29 cellular contexts compared by ENCODE assay signal in genomic region chr19:24071078-24071477, GRCh38.
"Had no signal": no experiment of that assay in that cellular context is flagged by ENCODE, and none has a peak within 500 bp of the region (broad histone marks: within the 10 kb centered on the region; RNA-seq: fewer than 3 reads in every experiment).

No MANE protein-coding gene starts in this region.

- DNase-seq: effector memory CD8-positive, alpha-beta T cell; foreskin keratinocyte; heart left ventricle; kidney; left colon; mesenchymal stem cell; mucosa of descending colon; naive B cell; nephron progenitor cell; occipital lobe; ovary; posterior cingulate gyrus; psoas muscle; right cardiac atrium; small intestine; stimulated activated CD4-positive, alpha-beta T cell treated with anti-CD3 and anti-CD28 coated beads, Interleukin-15, amount 100 ng/mL, for 24 hours; stimulated activated CD4-positive, alpha-beta T cell treated with anti-CD3 and anti-CD28 coated beads, Interleukin-2, amount 100 ng/mL, for 48 hours; stimulated activated naive B cell treated with anti-CD40 and anti-IgM and Interleukin-4, amounts not matched to agents 10 μg/mL and 1 μg/mL and 100 μg/mL, for 72 hours; upper lobe of right lung; uterus had no signal

- ATAC-seq: effector memory CD8-positive, alpha-beta T cell; foreskin keratinocyte; gastroesophageal sphincter; heart left ventricle; left colon; mucosa of descending colon; psoas muscle; right cardiac atrium; stimulated activated naive B cell treated with anti-CD40 and anti-IgM and Interleukin-4, amounts not matched to agents 10 μg/mL and 1 μg/mL and 100 μg/mL, for 72 hours; upper lobe of right lung had no signal

- H3K4me3 ChIP-seq: coronary artery, esophagus muscularis mucosa, gastroesophageal sphincter, heart left ventricle, hepatocyte, lung, mucosa of descending colon, ovary, psoas muscle, thoracic aorta, tibial nerve, upper lobe of right lung, uterus had no signal

- H3K27me3 Mint-ChIP-seq: effector memory CD8-positive, alpha-beta T cell; naive B cell; stimulated activated naive B cell treated with anti-CD40 and anti-IgM and Interleukin-4, amounts not matched to agents 10 μg/mL and 1 μg/mL and 100 μg/mL, for 72 hours; stimulated activated naive CD8-positive, alpha-beta T cell treated with anti-CD3 and anti-CD28 coated beads, Interleukin-15, Interleukin-2, amounts not matched to agents 100 ng/mL and 50 ng/mL, for 24 hours had no signal

- H3K36me3 ChIP-seq: ovary, thoracic aorta, uterus had no signal

- H3K27me3 ChIP-seq: esophagus muscularis mucosa, foreskin keratinocyte, gastroesophageal sphincter, heart left ventricle, hepatocyte, ovary, tibial nerve, upper lobe of right lung, uterus had no signal

- H3K27ac ChIP-seq: coronary artery, esophagus muscularis mucosa, foreskin keratinocyte, gastroesophageal sphincter, heart left ventricle, hepatocyte, ovary, psoas muscle, thoracic aorta, tibial nerve, upper lobe of right lung, uterus had no signal

- H3K4me1 ChIP-seq: esophagus muscularis mucosa, gastroesophageal sphincter, heart left ventricle, psoas muscle, tibial nerve, upper lobe of right lung, uterus had no signal

- H3K4me3 Mint-ChIP-seq: effector memory CD8-positive, alpha-beta T cell; mesothelial cell of epicardium; naive B cell; nephron progenitor cell; stimulated activated naive B cell treated with anti-CD40 and anti-IgM and Interleukin-4, amounts not matched to agents 10 μg/mL and 1 μg/mL and 100 μg/mL, for 72 hours; stimulated activated naive CD8-positive, alpha-beta T cell treated with anti-CD3 and anti-CD28 coated beads, Interleukin-15, Interleukin-2, amounts not matched to agents 100 ng/mL and 50 ng/mL, for 24 hours had no signal

- H3K27ac Mint-ChIP-seq: effector memory CD8-positive, alpha-beta T cell; mesothelial cell of epicardium; nephron progenitor cell; stimulated activated naive CD8-positive, alpha-beta T cell treated with anti-CD3 and anti-CD28 coated beads, Interleukin-15, Interleukin-2, amounts not matched to agents 100 ng/mL and 50 ng/mL, for 24 hours had no signal

- H3K4me1 Mint-ChIP-seq: mesothelial cell of epicardium had no signal

- H3K9me3 ChIP-seq: esophagus muscularis mucosa, gastroesophageal sphincter, heart left ventricle, ovary, psoas muscle, thoracic aorta, tibial nerve, upper lobe of right lung, uterus had no signal
